In genomic region chr17:27451906-27452305, GRCh38 we compare ENCODE assay signal across 7 cellular contexts.
"Had no signal": no experiment of that assay in that cellular context is flagged by ENCODE, and none has a peak within 500 bp of the region (broad histone marks: within the 10 kb centered on the region; RNA-seq: fewer than 3 reads in every experiment).

No MANE protein-coding gene starts in this region.

- H3K4me3 Mint-ChIP-seq: HFFc6 had no signal

- H3K27me3 Mint-ChIP-seq: IgD-negative memory B cell had no signal

- H3K9ac ChIP-seq: GM23248 had no signal

- H3K36me3 Mint-ChIP-seq: IgD-negative memory B cell had no signal

- H3K27ac ChIP-seq: GM23248 had no signal

- DNase-seq: GM23248, GOT3, H7, HCEC 1CT, HFFc6, KG1 had no signal

- H3K4me3 ChIP-seq: GM23248 had no signal

- H2AFZ ChIP-seq: GM23248 had no signal

- H3K9me3 Mint-ChIP-seq: HFFc6, IgD-negative memory B cell had no signal

- H3K27ac Mint-ChIP-seq: HFFc6 had no signal
